1 cellular context compared by ENCODE assay signal in the genomic region with DNA sequence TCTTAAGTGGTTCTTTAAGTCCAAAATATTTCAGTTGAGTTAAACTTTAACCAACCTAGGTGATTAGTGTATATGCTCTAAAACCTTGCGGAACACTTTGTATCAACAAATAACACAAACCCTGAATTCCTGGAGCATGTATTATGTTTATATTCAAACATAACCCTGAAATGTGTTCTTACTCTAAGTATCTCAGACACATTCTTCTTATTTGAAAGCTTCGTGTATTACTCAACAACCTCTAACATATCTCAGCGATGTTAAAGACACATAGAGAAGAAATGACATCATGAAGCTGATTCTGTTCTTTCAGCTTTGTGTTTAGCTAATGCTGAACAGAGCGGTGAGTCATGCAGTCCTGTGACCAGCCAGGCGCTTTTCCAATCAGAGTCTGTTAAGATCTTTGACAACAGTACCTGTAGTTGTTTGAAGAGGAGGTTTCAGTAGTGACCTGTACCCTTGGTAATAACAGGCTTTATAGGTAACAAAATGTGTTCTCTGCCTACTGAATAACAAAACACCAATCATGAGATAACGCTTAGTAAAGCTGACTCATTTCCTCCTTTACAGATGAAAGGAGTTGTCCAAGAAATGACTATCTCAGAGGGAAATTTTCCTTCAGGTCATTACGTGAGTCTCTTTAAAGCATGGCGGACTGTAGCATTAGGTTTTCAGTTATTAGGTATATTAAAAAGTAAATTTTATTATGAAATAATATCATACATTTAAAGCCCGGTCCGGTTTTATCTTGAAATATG.
TF ChIP-seq lines count a peak whose summit lies in the region.

No MANE protein-coding gene starts in this region.

TF ChIP-seq in HepG2, 621 proteins besides CTCF, POLR2A, EP300 and RAD21 (continued from another document and continues in another):
- TF ChIP-seq FOXO4 (CRISPR knock-in tag; conservative IDR thresholded peaks at IDR 0.05): no peak
- peak; percentile 85 for TF ChIP-seq CREB1 (IDR thresholded peaks at IDR 0.05)
- TF ChIP-seq CREB1 (CRISPR knock-in tag; IDR thresholded peaks at IDR 0.05): peak; percentile 83
- no peak for TF ChIP-seq ZFP90 (CRISPR knock-in tag; IDR thresholded peaks at IDR 0.05; ENCODE audit: borderline replicate concordance)
- no peak for TF ChIP-seq SNAPC5 (CRISPR knock-in tag; IDR thresholded peaks at IDR 0.05; ENCODE audit: borderline replicate concordance)
- peak; percentile 77 for TF ChIP-seq RXRB (CRISPR knock-in tag; IDR thresholded peaks at IDR 0.05; ENCODE audit: borderline replicate concordance)
- TF ChIP-seq, protein P1, sequence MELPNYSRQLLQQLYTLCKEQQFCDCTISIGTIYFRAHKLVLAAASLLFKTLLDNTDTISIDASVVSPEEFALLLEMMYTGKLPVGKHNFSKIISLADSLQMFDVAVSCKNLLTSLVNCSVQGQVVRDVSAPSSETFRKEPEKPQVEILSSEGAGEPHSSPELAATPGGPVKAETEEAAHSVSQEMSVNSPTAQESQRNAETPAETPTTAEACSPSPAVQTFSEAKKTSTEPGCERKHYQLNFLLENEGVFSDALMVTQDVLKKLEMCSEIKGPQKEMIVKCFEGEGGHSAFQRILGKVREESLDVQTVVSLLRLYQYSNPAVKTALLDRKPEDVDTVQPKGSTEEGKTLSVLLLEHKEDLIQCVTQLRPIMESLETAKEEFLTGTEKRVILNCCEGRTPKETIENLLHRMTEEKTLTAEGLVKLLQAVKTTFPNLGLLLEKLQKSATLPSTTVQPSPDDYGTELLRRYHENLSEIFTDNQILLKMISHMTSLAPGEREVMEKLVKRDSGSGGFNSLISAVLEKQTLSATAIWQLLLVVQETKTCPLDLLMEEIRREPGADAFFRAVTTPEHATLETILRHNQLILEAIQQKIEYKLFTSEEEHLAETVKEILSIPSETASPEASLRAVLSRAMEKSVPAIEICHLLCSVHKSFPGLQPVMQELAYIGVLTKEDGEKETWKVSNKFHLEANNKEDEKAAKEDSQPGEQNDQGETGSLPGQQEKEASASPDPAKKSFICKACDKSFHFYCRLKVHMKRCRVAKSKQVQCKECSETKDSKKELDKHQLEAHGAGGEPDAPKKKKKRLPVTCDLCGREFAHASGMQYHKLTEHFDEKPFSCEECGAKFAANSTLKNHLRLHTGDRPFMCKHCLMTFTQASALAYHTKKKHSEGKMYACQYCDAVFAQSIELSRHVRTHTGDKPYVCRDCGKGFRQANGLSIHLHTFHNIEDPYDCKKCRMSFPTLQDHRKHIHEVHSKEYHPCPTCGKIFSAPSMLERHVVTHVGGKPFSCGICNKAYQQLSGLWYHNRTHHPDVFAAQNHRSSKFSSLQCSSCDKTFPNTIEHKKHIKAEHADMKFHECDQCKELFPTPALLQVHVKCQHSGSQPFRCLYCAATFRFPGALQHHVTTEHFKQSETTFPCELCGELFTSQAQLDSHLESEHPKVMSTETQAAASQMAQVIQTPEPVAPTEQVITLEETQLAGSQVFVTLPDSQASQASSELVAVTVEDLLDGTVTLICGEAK (IDR thresholded peaks at IDR 0.05): no peak
- TF ChIP-seq, protein P1 (CRISPR knock-in tag; IDR thresholded peaks at IDR 0.05): no peak; the same call in 1 of the 2 replicates
- TF ChIP-seq MED13 (CRISPR knock-in tag; IDR thresholded peaks at IDR 0.05): no peak
- 0 out of 2 replicates have a peak, but pooled peaks have one; percentile 39 for TF ChIP-seq KDM4B (CRISPR knock-in tag; IDR thresholded peaks at IDR 0.05)
- TF ChIP-seq ZSCAN25 (CRISPR knock-in tag; IDR thresholded peaks at IDR 0.05): no peak
- TF ChIP-seq SOX13 (IDR thresholded peaks at IDR 0.05): peak; percentile 39; the same call in 1 of the 2 replicates
- peak in 1 of 2 experiments; percentile 66; a peak in 2 of 4 replicates for TF ChIP-seq SOX13 (CRISPR knock-in tag; conservative IDR thresholded peaks at IDR 0.05 in 1 of 2, IDR thresholded peaks at IDR 0.05 in 1 of 2)
- TF ChIP-seq, protein P2, sequence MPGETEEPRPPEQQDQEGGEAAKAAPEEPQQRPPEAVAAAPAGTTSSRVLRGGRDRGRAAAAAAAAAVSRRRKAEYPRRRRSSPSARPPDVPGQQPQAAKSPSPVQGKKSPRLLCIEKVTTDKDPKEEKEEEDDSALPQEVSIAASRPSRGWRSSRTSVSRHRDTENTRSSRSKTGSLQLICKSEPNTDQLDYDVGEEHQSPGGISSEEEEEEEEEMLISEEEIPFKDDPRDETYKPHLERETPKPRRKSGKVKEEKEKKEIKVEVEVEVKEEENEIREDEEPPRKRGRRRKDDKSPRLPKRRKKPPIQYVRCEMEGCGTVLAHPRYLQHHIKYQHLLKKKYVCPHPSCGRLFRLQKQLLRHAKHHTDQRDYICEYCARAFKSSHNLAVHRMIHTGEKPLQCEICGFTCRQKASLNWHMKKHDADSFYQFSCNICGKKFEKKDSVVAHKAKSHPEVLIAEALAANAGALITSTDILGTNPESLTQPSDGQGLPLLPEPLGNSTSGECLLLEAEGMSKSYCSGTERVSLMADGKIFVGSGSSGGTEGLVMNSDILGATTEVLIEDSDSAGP (CRISPR knock-in tag; IDR thresholded peaks at IDR 0.05; ENCODE audit: borderline replicate concordance): no peak
- TF ChIP-seq SP5 (CRISPR knock-in tag; IDR thresholded peaks at IDR 0.05; ENCODE audit: borderline replicate concordance, low read depth): no peak
- TF ChIP-seq ZNF275 (CRISPR knock-in tag; IDR thresholded peaks at IDR 0.05; ENCODE audit: borderline replicate concordance): no peak
- TF ChIP-seq HNF1B (CRISPR knock-in tag; IDR thresholded peaks at IDR 0.05): peak; percentile 73
- peak; percentile 77 for TF ChIP-seq BCL6 (CRISPR knock-in tag; IDR thresholded peaks at IDR 0.05)
- no peak for TF ChIP-seq IRF9 (CRISPR knock-in tag; IDR thresholded peaks at IDR 0.05; ENCODE audit: borderline replicate concordance)
- 0 out of 2 replicates have a peak, but pooled peaks have one; percentile 5 for TF ChIP-seq ZMAT3 (CRISPR knock-in tag; conservative IDR thresholded peaks at IDR 0.05)
- TF ChIP-seq, protein P3, sequence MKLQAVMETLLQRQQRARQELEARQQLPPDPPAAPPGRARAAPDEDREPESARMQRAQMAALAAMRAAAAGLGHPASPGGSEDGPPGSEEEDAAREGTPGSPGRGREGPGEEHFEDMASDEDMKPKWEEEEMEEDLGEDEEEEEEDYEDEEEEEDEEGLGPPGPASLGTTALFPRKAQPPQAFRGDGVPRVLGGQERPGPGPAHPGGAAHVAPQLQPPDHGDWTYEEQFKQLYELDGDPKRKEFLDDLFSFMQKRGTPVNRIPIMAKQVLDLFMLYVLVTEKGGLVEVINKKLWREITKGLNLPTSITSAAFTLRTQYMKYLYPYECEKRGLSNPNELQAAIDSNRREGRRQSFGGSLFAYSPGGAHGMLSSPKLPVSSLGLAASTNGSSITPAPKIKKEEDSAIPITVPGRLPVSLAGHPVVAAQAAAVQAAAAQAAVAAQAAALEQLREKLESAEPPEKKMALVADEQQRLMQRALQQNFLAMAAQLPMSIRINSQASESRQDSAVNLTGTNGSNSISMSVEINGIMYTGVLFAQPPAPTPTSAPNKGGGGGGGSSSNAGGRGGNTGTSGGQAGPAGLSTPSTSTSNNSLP (IDR thresholded peaks at IDR 0.05; ENCODE audit: low read depth, low read length): peak; percentile 34; the same call in 1 of the 2 replicates
- TF ChIP-seq KAT7 (CRISPR knock-in tag; IDR thresholded peaks at IDR 0.05; ENCODE audit: borderline replicate concordance): no peak
- no peak for TF ChIP-seq ZNF660 (CRISPR knock-in tag; IDR thresholded peaks at IDR 0.05; ENCODE audit: borderline replicate concordance, low read depth)
- no peak for TF ChIP-seq BORCS8-MEF2B (CRISPR knock-in tag; IDR thresholded peaks at IDR 0.05)
- TF ChIP-seq TFAP4 (IDR thresholded peaks at IDR 0.05; ENCODE audit: borderline replicate concordance, low read depth): peak; percentile 54; the same call in 1 of the 2 replicates
- no peak for TF ChIP-seq ZNF230 (CRISPR knock-in tag; IDR thresholded peaks at IDR 0.05)
- TF ChIP-seq RXRA (CRISPR knock-in tag; IDR thresholded peaks at IDR 0.05): peak; percentile 16; the same call in 1 of the 2 replicates
- no peak for TF ChIP-seq ZFP1 (CRISPR knock-in tag; IDR thresholded peaks at IDR 0.05)
- TF ChIP-seq SMC3 (IDR thresholded peaks at IDR 0.05; ENCODE audit: low read length): no peak
- TF ChIP-seq ISL2 (CRISPR knock-in tag; IDR thresholded peaks at IDR 0.05): peak; percentile 67
- TF ChIP-seq ZNF841 (CRISPR knock-in tag; IDR thresholded peaks at IDR 0.05; ENCODE audit: borderline replicate concordance): no peak
- TF ChIP-seq ZNF503 (CRISPR knock-in tag; IDR thresholded peaks at IDR 0.05): peak; percentile 47; the same call in 1 of the 2 replicates
